Comparison of ENCODE assay signal across 8 cellular contexts in the genomic region with DNA sequence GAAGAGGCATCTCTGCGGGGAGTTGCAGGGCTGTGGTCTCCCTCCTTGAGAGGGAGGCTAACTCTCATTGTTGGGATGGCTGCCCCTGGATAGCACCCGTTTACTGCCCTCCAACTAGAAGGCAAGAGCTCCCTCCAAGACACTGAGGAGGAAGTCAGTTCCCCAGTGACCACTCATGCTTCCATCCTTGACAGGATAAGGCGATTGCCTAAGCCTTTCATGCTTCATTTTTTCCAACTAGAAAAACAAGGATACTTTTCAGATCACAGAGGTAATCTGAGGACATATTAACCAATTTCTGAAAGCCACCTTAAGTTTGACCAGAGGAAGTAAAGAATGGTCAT.
DNase-seq lines count a peak whose midpoint lies in the region; ATAC-seq and TF ChIP-seq lines count a peak whose summit lies in the region.

No MANE protein-coding gene starts in this region.

- H3K4me1 Mint-ChIP-seq in T-helper 2 cell treated with Interferon-gamma antibody and Interleukin-4, amounts not matched to agents 5 μg/mL and 100 μg/mL, for 36 hours (ENCODE audit: low read depth): peaks cover 45% of the 10 kb centered on the region

- intact Hi-C loops in body of pancreas (cut with DNase I): no loop called here
- intact Hi-C loops in lower lobe of right lung (cut with DNase I): no loop called here

- TF ChIP-seq CTCF in body of pancreas (IDR thresholded peaks at IDR 0.05) (no peak), lower lobe of right lung (IDR thresholded peaks at IDR 0.05) (no peak)

- H3K27ac ChIP-seq in body of pancreas (peak overlapping the region; percentile 5 to 66 (median 46)), lower lobe of right lung (peak overlapping the region; percentile 79), thymus (ENCODE audit: low read depth) (peak overlapping the region; percentile 55)

- no peaks in the 10 kb centered on the region for H3K36me3 ChIP-seq in body of pancreas (replicated peaks in 1 of 2; ENCODE audit: insufficient read depth in 1 of 2, low read depth in 2 of 2)
- H3K36me3 ChIP-seq in lower lobe of right lung: no peaks in the 10 kb centered on the region
- H3K36me3 ChIP-seq in thymus (ENCODE audit: control insufficient read depth, insufficient read depth): no peaks in the 10 kb centered on the region

- H3K27me3 ChIP-seq in body of pancreas (no peaks in the 10 kb centered on the region), lower lobe of right lung (ENCODE audit: low read depth) (no peaks in the 10 kb centered on the region), thymus (ENCODE audit: control insufficient read depth, insufficient read depth) (no peaks in the 10 kb centered on the region)

- H3K4me3 Mint-ChIP-seq in T-helper 2 cell treated with Interferon-gamma antibody and Interleukin-4, amounts not matched to agents 5 μg/mL and 100 μg/mL, for 36 hours: peak overlapping the region; percentile 71

- DNase-seq in T-helper 2 cell treated with Interferon-gamma antibody and Interleukin-4, amounts not matched to agents 5 μg/mL and 100 μg/mL, for 36 hours (ENCODE audit: low spot score): no peak
- DNase-seq in T-helper 2 cell (no peak), body of pancreas (no peak), lower lobe of right lung (no peak), NCI-H510A (lab: John Stamatoyannopoulos, UW) (no peak), NCI-H2029 (lab: John Stamatoyannopoulos, UW) (no peak), occipital lobe (lab: John Stamatoyannopoulos, UW) (no peak)

- H3K4me1 ChIP-seq in body of pancreas: peaks cover 11% of the 10 kb centered on the region
- H3K4me1 ChIP-seq in lower lobe of right lung: peaks cover 53% of the 10 kb centered on the region
- H3K4me1 ChIP-seq in thymus (ENCODE audit: control insufficient read depth, insufficient read depth, low read length): peaks cover 2% of the 10 kb centered on the region

- ATAC-seq in body of pancreas (peak; percentile 41), lower lobe of right lung (peak; percentile 50 to 59)

- peak overlapping the region; percentile 90 for H3K27ac Mint-ChIP-seq in T-helper 2 cell treated with Interferon-gamma antibody and Interleukin-4, amounts not matched to agents 5 μg/mL and 100 μg/mL, for 36 hours

- WGBS in body of pancreas, 2 donors: 53 to 65% methylated on average over 3 of the region's 3 CpGs
- WGBS in thymus: 93% methylated on average over 3 of the region's 3 CpGs

- H3K27me3 Mint-ChIP-seq in T-helper 2 cell treated with Interferon-gamma antibody and Interleukin-4, amounts not matched to agents 5 μg/mL and 100 μg/mL, for 36 hours (ENCODE audit: low read depth): no peaks in the 10 kb centered on the region

- H3K36me3 Mint-ChIP-seq in T-helper 2 cell treated with Interferon-gamma antibody and Interleukin-4, amounts not matched to agents 5 μg/mL and 100 μg/mL, for 36 hours (ENCODE audit: low read depth): no peaks in the 10 kb centered on the region

- H3K9me3 ChIP-seq in body of pancreas (no peaks in the 10 kb centered on the region), lower lobe of right lung (no peaks in the 10 kb centered on the region), thymus (ENCODE audit: control insufficient read depth) (no peaks in the 10 kb centered on the region)

- no peak for TF ChIP-seq POLR2A in body of pancreas (IDR thresholded peaks at IDR 0.05)

- no peak overlapping the region for H3K4me3 ChIP-seq in body of pancreas
- no peak overlapping the region for H3K4me3 ChIP-seq in lower lobe of right lung
- H3K4me3 ChIP-seq in thymus (ENCODE audit: low read length): no peak overlapping the region

- no peaks in the 10 kb centered on the region for H3K9me3 Mint-ChIP-seq in T-helper 2 cell treated with Interferon-gamma antibody and Interleukin-4, amounts not matched to agents 5 μg/mL and 100 μg/mL, for 36 hours
